In genomic region chr1:67823645-67824044, GRCh38 we compare ENCODE assay signal across 20 cellular contexts. TPM values are rescaled to one million over a fixed set of nuclear protein-coding genes. Genes with fewer than 3 reads are reported as not detected.
DNase-seq lines count a peak whose midpoint lies in the region; ATAC-seq and TF ChIP-seq lines count a peak whose summit lies in the region.
"Had no signal": no experiment of that assay in that cellular context is flagged by ENCODE, and none has a peak within 500 bp of the region (broad histone marks: within the 10 kb centered on the region; RNA-seq: fewer than 3 reads in every experiment).

No MANE protein-coding gene starts in this region.

- CTCF ChIA-PET in WTC11 (lab: Charles Lee): no interaction called here

- H3K36me3 ChIP-seq in GM23248 (ENCODE audit: low read depth) (peaks cover 8% of the 10 kb centered on the region; the same call in 1 of the 2 replicates), subcutaneous abdominal adipose tissue (ENCODE audit: control insufficient read depth in 5 of 5, insufficient read depth in 5 of 5, low read length in 5 of 5) (no peaks in the 10 kb centered on the region)

- peak overlapping the region; percentile 84 for H3K27ac Mint-ChIP-seq in WTC11
- no peak overlapping the region for H3K27ac Mint-ChIP-seq in chondrocyte (ENCODE audit: unreplicated experiment)
- H3K27ac Mint-ChIP-seq: CD8-positive, alpha-beta memory T cell; HFFc6 had no signal

- 24 to 29% methylated on average over 3 of the region's 3 CpGs for WGBS in GM23248 (ENCODE audit: low coverage in 1 of 2, low lambda C conversion rate in 2 of 2, missing lambda C conversion rate in 2 of 2), 2 experiments

- TF ChIP-seq CTCF in WTC11 (IDR thresholded peaks at IDR 0.05) (no peak), fibroblast of villous mesenchyme (IDR thresholded peaks at IDR 0.05; ENCODE audit: insufficient read depth, low read depth, low read length) (no peak), chondrocyte (IDR thresholded peaks at IDR 0.05) (no peak)

- H3K9me2 ChIP-seq in GM23248 (ENCODE audit: insufficient read depth): no peaks in the 10 kb centered on the region

- H3K9me3 Mint-ChIP-seq in WTC11: no peaks in the 10 kb centered on the region
- no peaks in the 10 kb centered on the region for H3K9me3 Mint-ChIP-seq in chondrocyte (ENCODE audit: low read depth)
- H3K9me3 Mint-ChIP-seq: HFFc6, IgD-negative memory B cell had no signal

- no peak for ATAC-seq in WTC11

- H3K79me2 ChIP-seq in GM23248 (ENCODE audit: insufficient read depth): peaks cover 100% of the 10 kb centered on the region

- H3K36me3 Mint-ChIP-seq in WTC11: 0 out of 2 replicates have a peak, but pooled peaks cover 3% of the 10 kb centered on the region
- H3K36me3 Mint-ChIP-seq in chondrocyte (ENCODE audit: low read depth): no peaks in the 10 kb centered on the region
- H3K36me3 Mint-ChIP-seq: CD8-positive, alpha-beta memory T cell; IgD-negative memory B cell had no signal

- peaks cover 24% of the 10 kb centered on the region for H3K4me1 ChIP-seq in GM23248 (ENCODE audit: insufficient read depth)
- peaks cover 0 to 40% (median 29%) of the 10 kb centered on the region in 5 donors for H3K4me1 ChIP-seq in subcutaneous abdominal adipose tissue (ENCODE audit: control insufficient read depth in 5 of 5, insufficient read depth in 5 of 5, low read length in 5 of 5)

- H3F3A ChIP-seq in GM23248 (ENCODE audit: insufficient read depth): peaks cover 17% of the 10 kb centered on the region; the same call in 1 of the 2 replicates

- H3K4me1 Mint-ChIP-seq in WTC11: peaks cover 70% of the 10 kb centered on the region
- peaks cover 28% of the 10 kb centered on the region for H3K4me1 Mint-ChIP-seq in chondrocyte (ENCODE audit: low read depth)
- H3K4me1 Mint-ChIP-seq: CD8-positive, alpha-beta memory T cell; IgD-negative memory B cell had no signal

- no peaks in the 10 kb centered on the region for H3K27me3 ChIP-seq in GM23248 (replicated peaks; ENCODE audit: insufficient read depth)
- no peaks in the 10 kb centered on the region for H3K27me3 ChIP-seq in subcutaneous abdominal adipose tissue (ENCODE audit: control insufficient read depth in 5 of 5, insufficient read depth in 4 of 5, low read length in 5 of 5)

- H3K9ac ChIP-seq in GM23248 (no peak overlapping the region), subcutaneous abdominal adipose tissue (ENCODE audit: low read length in 5 of 5) (no peak overlapping the region)

- in situ Hi-C loops in GM23248 (cut with MboI): no loop called here

- no peak overlapping the region for H3K4me3 Mint-ChIP-seq in WTC11
- H3K4me3 Mint-ChIP-seq in chondrocyte (ENCODE audit: unreplicated experiment): no peak overlapping the region
- H3K4me3 Mint-ChIP-seq: CD8-positive, alpha-beta memory T cell; HFFc6; IgD-negative memory B cell had no signal

- POLR2A ChIA-PET in WTC11 (lab: Charles Lee): interaction anchor here (0.7 kb wide), 1 partner anchor 103 kb away, joined by 6 read pairs; no protein-coding TSS in a partner anchor

- H3K27me3 Mint-ChIP-seq in WTC11 (ENCODE audit: low read depth) (no peaks in the 10 kb centered on the region), chondrocyte (ENCODE audit: low read depth) (no peaks in the 10 kb centered on the region)

- no peak overlapping the region for H2AFZ ChIP-seq in GM23248

- H3K4me3 ChIP-seq in GM23248: no peak overlapping the region
- no peak overlapping the region for H3K4me3 ChIP-seq in fibroblast of villous mesenchyme (ENCODE audit: low read depth, low read length)
- H3K4me3 ChIP-seq in subcutaneous abdominal adipose tissue (ENCODE audit: low read depth in 1 of 5, low read length in 5 of 5): no peak overlapping the region

- no peak for DNase-seq in GM23248
- DNase-seq in WTC11 (ENCODE audit: low spot score): no peak
- peak; percentile 50 for DNase-seq in fibroblast of villous mesenchyme (ENCODE audit: low read depth)
- DNase-seq in DMS53 (lab: John Stamatoyannopoulos, UW): no peak
- DNase-seq in DMS79 treated with DMSO at 0.1 percent for 48 hours (lab: John Stamatoyannopoulos, UW): no peak
- DNase-seq in chondrocyte (ENCODE audit: low spot score): no peak
- DNase-seq: Calu3; CD8-positive, alpha-beta memory T cell; DMS153; GDM1; H7; HFFc6; NCI-H1417; NCI-H1694 treated with DMSO at 0.1 percent for 48 hours; NCI-H446; NCI-H526; Right ventricle myocardium superior had no signal

- 0 out of 2 replicates have a peak overlapping the region, but pooled peaks have one; percentile 6 for H3K27ac ChIP-seq in GM23248
- peak overlapping the region; percentile 34 for H3K27ac ChIP-seq in subcutaneous abdominal adipose tissue (ENCODE audit: low read depth, low read length)
- H3K27ac ChIP-seq: C4-2B had no signal

- H3K9me3 ChIP-seq in GM23248 (ENCODE audit: low read depth): no peaks in the 10 kb centered on the region
- H3K9me3 ChIP-seq in subcutaneous abdominal adipose tissue (ENCODE audit: control insufficient read depth in 5 of 5, low read length in 5 of 5): no peaks in the 10 kb centered on the region

- H3K4me2 ChIP-seq in GM23248 (ENCODE audit: unreplicated experiment): no peak overlapping the region

- peaks cover 30% of the 10 kb centered on the region; the same call in 1 of the 2 replicates for H4K20me1 ChIP-seq in GM23248 (ENCODE audit: insufficient read depth)

TF ChIP-seq in WTC11, 78 proteins besides CTCF, POLR2A, EP300 and RAD21:
- no peak for TF ChIP-seq FOXK1 (CRISPR knock-in tag; IDR thresholded peaks at IDR 0.05)
- TF ChIP-seq NR3C1 (CRISPR knock-in tag; conservative IDR thresholded peaks at IDR 0.05; ENCODE audit: low read depth): no peak
- no peak for TF ChIP-seq ESRRA (CRISPR knock-in tag; IDR thresholded peaks at IDR 0.05; ENCODE audit: borderline replicate concordance)
- TF ChIP-seq ZNF138 (CRISPR knock-in tag; conservative IDR thresholded peaks at IDR 0.05): no peak
- TF ChIP-seq ZNF263 (CRISPR knock-in tag; IDR thresholded peaks at IDR 0.05; ENCODE audit: low read depth): no peak
- no peak for TF ChIP-seq KAT7 (CRISPR knock-in tag; IDR thresholded peaks at IDR 0.05; ENCODE audit: borderline replicate concordance)
- TF ChIP-seq RORB (CRISPR knock-in tag; IDR thresholded peaks at IDR 0.05): no peak
- no peak for TF ChIP-seq FOXJ3 (CRISPR knock-in tag; IDR thresholded peaks at IDR 0.05; ENCODE audit: borderline replicate concordance)

RNA-seq across cellular contexts. Expression of gene GNG12, which starts 9.6 kb away (rescaled TPM):
- 309 and 315 TPM in 2 replicates for total RNA-seq in GM23248 (2014; rRNA removed; shearing (Covaris generic))
- 265 TPM in 2 replicates for polyA plus RNA-seq in GM23248 (2016; fragmentation: Nextera tagmentation; extraction: Ambion mirVana)
- total RNA-seq in WTC11 (2021): 20.7 to 23.7 TPM (median 21.9 TPM) in 3 replicates
- 151 and 201 TPM in 2 replicates for total RNA-seq in fibroblast of villous mesenchyme
- 78.2 to 93.0 TPM (median 91.5 TPM) in 3 replicates for total RNA-seq in chondrocyte
- polyA plus RNA-seq: CD8-positive, alpha-beta memory T cell; IgD-negative memory B cell had no signal
